In genomic region chr2:39370101-39370500, GRCh38 we compare ENCODE assay signal across 20 cellular contexts.
"Had no signal": no experiment of that assay in that cellular context is flagged by ENCODE, and none has a peak within 500 bp of the region (broad histone marks: within the 10 kb centered on the region; RNA-seq: fewer than 3 reads in every experiment).

No MANE protein-coding gene starts in this region.

- H3K4me3 Mint-ChIP-seq: activated CD4-positive, alpha-beta memory T cell treated with anti-CD3 and anti-CD28 coated beads, Interleukin-2, amount 10 ng/mL, durations not matched to agents 7 days and 5 days; activated CD8-positive, alpha-beta memory T cell treated with anti-CD3 and anti-CD28 coated beads, Interleukin-2, amount 10 ng/mL, durations not matched to agents 7 days and 5 days; activated naive CD8-positive, alpha-beta T cell treated with anti-CD3 and anti-CD28 coated beads, Interleukin-2, amount 10 ng/mL, durations not matched to agents 7 days and 5 days; brain; memory B cell; natural killer cell had no signal

- H3K27me3 ChIP-seq: colonic mucosa, gastroesophageal sphincter, heart right ventricle, sigmoid colon, spleen, thyroid gland had no signal

- DNase-seq: activated CD4-positive, alpha-beta memory T cell treated with anti-CD3 and anti-CD28 coated beads, Interleukin-2, amount 10 ng/mL, durations not matched to agents 7 days and 5 days; activated CD4-positive, alpha-beta T cell treated with anti-CD3 and anti-CD28 coated beads for 48 hours; activated CD4-positive, CD25-positive, alpha-beta regulatory T cell; activated CD8-positive, alpha-beta memory T cell treated with anti-CD3 and anti-CD28 coated beads, Interleukin-2, amount 10 ng/mL, durations not matched to agents 7 days and 5 days; activated naive CD4-positive, alpha-beta T cell treated with Interleukin-2 at 50 U/mL for 16 hours; activated naive CD8-positive, alpha-beta T cell treated with anti-CD3 and anti-CD28 coated beads, Interleukin-2, amount 10 ng/mL, durations not matched to agents 7 days and 5 days; central memory CD4-positive, alpha-beta T cell; colonic mucosa; erythroblast; heart right ventricle; kidney glomerular epithelial cell; left ventricle myocardium superior; natural killer cell; sigmoid colon; spleen; stimulated activated naive CD4-positive, alpha-beta T cell treated with Interleukin-2 at 50 U/mL for 16 hours; thyroid gland had no signal

- H3K27ac ChIP-seq: colonic mucosa, gastroesophageal sphincter, heart right ventricle, sigmoid colon, spleen, thyroid gland had no signal

- H3K27me3 Mint-ChIP-seq: activated CD4-positive, alpha-beta memory T cell treated with anti-CD3 and anti-CD28 coated beads, Interleukin-2, amount 10 ng/mL, durations not matched to agents 7 days and 5 days; activated CD8-positive, alpha-beta memory T cell treated with anti-CD3 and anti-CD28 coated beads, Interleukin-2, amount 10 ng/mL, durations not matched to agents 7 days and 5 days; activated naive CD8-positive, alpha-beta T cell treated with anti-CD3 and anti-CD28 coated beads, Interleukin-2, amount 10 ng/mL, durations not matched to agents 7 days and 5 days; brain; memory B cell had no signal

- H3K9me3 ChIP-seq: colonic mucosa, gastroesophageal sphincter, sigmoid colon, thyroid gland had no signal

- H3K4me1 ChIP-seq: colonic mucosa, gastroesophageal sphincter, sigmoid colon, thyroid gland had no signal

- H3K36me3 ChIP-seq: colonic mucosa, gastroesophageal sphincter, sigmoid colon, thyroid gland had no signal

- ATAC-seq: activated CD8-positive, alpha-beta memory T cell treated with anti-CD3 and anti-CD28 coated beads, Interleukin-2, amount 10 ng/mL, durations not matched to agents 7 days and 5 days; gastroesophageal sphincter; natural killer cell had no signal

- H3K4me3 ChIP-seq: colonic mucosa, gastroesophageal sphincter, heart right ventricle, sigmoid colon, spleen, thyroid gland had no signal

- H3K27ac Mint-ChIP-seq: activated CD4-positive, alpha-beta memory T cell treated with anti-CD3 and anti-CD28 coated beads, Interleukin-2, amount 10 ng/mL, durations not matched to agents 7 days and 5 days; activated CD8-positive, alpha-beta memory T cell treated with anti-CD3 and anti-CD28 coated beads, Interleukin-2, amount 10 ng/mL, durations not matched to agents 7 days and 5 days; activated naive CD8-positive, alpha-beta T cell treated with anti-CD3 and anti-CD28 coated beads, Interleukin-2, amount 10 ng/mL, durations not matched to agents 7 days and 5 days; memory B cell had no signal
